In genomic region chr14:61331992-61332657, GRCh38 we compare ENCODE assay signal across 17 cellular contexts. TPM values are rescaled to one million over a fixed set of nuclear protein-coding genes. Genes with fewer than 3 reads are reported as not detected.
A peak's percentile ranks its signal among the peaks of the same experiment; 100 is the strongest.
DNase-seq lines count a peak whose midpoint lies in the region; ATAC-seq and TF ChIP-seq lines count a peak whose summit lies in the region.
"Had no signal": no experiment of that assay in that cellular context is flagged by ENCODE, and none has a peak within 500 bp of the region (broad histone marks: within the 10 kb centered on the region; RNA-seq: fewer than 3 reads in every experiment).

No MANE protein-coding gene starts in this region.

- peak overlapping the region; percentile 99 for H3K27ac Mint-ChIP-seq in activated CD8-positive, alpha-beta memory T cell treated with anti-CD3 and anti-CD28 coated beads, Interleukin-2, amount 10 ng/mL, durations not matched to agents 7 days and 5 days
- H3K27ac Mint-ChIP-seq in activated naive CD8-positive, alpha-beta T cell treated with anti-CD3 and anti-CD28 coated beads, Interleukin-2, amount 50 U/mL, for 24 hours: peak overlapping the region; percentile 100
- H3K27ac Mint-ChIP-seq: HFFc6 had no signal

- CTCF ChIA-PET in activated CD8-positive, alpha-beta memory T cell treated with anti-CD3 and anti-CD28 coated beads, Interleukin-2, amount 10 ng/mL, durations not matched to agents 7 days and 5 days (lab: Charles Lee): interaction anchor here (1.2 to 3.1 kb wide), 8 partner anchors 10 to 123 kb away, joined by 3 to 24 read pairs (median 5); partner anchors contain the start of gene PRKCH

- H3K9me3 ChIP-seq in heart right ventricle: no peaks in the 10 kb centered on the region
- H3K9me3 ChIP-seq: left lung, testis had no signal

- H3K4me3 ChIP-seq in skin epidermis (no peak overlapping the region), heart right ventricle (no peak overlapping the region)
- H3K4me3 ChIP-seq: left lung, testis had no signal

- H3K27me3 ChIP-seq in heart right ventricle: no peaks in the 10 kb centered on the region
- H3K27me3 ChIP-seq: left lung, testis had no signal

- in situ Hi-C loops in GM13976 (cut with MboI; ENCODE audit: low sequenced_read_pairs, unreplicated experiment): no loop called here

- H3K36me3 ChIP-seq in heart right ventricle: no peaks in the 10 kb centered on the region
- H3K36me3 ChIP-seq: left lung had no signal

- no peaks in the 10 kb centered on the region for H3K9me3 Mint-ChIP-seq in activated CD8-positive, alpha-beta memory T cell treated with anti-CD3 and anti-CD28 coated beads, Interleukin-2, amount 10 ng/mL, durations not matched to agents 7 days and 5 days (ENCODE audit: low read depth)
- no peaks in the 10 kb centered on the region for H3K9me3 Mint-ChIP-seq in activated naive CD8-positive, alpha-beta T cell treated with anti-CD3 and anti-CD28 coated beads, Interleukin-2, amount 50 U/mL, for 24 hours
- H3K9me3 Mint-ChIP-seq: HFFc6, naive B cell had no signal

- intact Hi-C loops in heart right ventricle (cut with DNase I): no loop called here

- 93 to 96% methylated on average over 4 of the region's 4 CpGs for WGBS in heart right ventricle, 2 donors

- H3K27ac ChIP-seq in skin epidermis (peak overlapping the region in 11 of 21 experiments; percentile 16 to 93 (median 51)), heart right ventricle (peak overlapping the region in 2 of 10 donors; percentile 27 to 91)
- H3K27ac ChIP-seq: testis had no signal

- peaks cover 73% of the 10 kb centered on the region for H3K4me1 Mint-ChIP-seq in activated CD8-positive, alpha-beta memory T cell treated with anti-CD3 and anti-CD28 coated beads, Interleukin-2, amount 10 ng/mL, durations not matched to agents 7 days and 5 days
- peaks cover 90% of the 10 kb centered on the region for H3K4me1 Mint-ChIP-seq in activated naive CD8-positive, alpha-beta T cell treated with anti-CD3 and anti-CD28 coated beads, Interleukin-2, amount 50 U/mL, for 24 hours

- H3K36me3 Mint-ChIP-seq in activated CD8-positive, alpha-beta memory T cell treated with anti-CD3 and anti-CD28 coated beads, Interleukin-2, amount 10 ng/mL, durations not matched to agents 7 days and 5 days: peaks cover 56% of the 10 kb centered on the region
- peaks cover 43% of the 10 kb centered on the region for H3K36me3 Mint-ChIP-seq in activated naive CD8-positive, alpha-beta T cell treated with anti-CD3 and anti-CD28 coated beads, Interleukin-2, amount 50 U/mL, for 24 hours (ENCODE audit: low read depth)
- H3K36me3 Mint-ChIP-seq: naive B cell had no signal

- H3K4me3 Mint-ChIP-seq in activated CD8-positive, alpha-beta memory T cell treated with anti-CD3 and anti-CD28 coated beads, Interleukin-2, amount 10 ng/mL, durations not matched to agents 7 days and 5 days: peak overlapping the region; percentile 81
- H3K4me3 Mint-ChIP-seq in activated naive CD8-positive, alpha-beta T cell treated with anti-CD3 and anti-CD28 coated beads, Interleukin-2, amount 50 U/mL, for 24 hours: peak overlapping the region; percentile 81
- H3K4me3 Mint-ChIP-seq: HFFc6, naive B cell had no signal

- peaks cover 0 to 96% (median 44%) of the 10 kb centered on the region in 9 donors for H3K4me1 ChIP-seq in heart right ventricle

- DNase-seq in activated CD8-positive, alpha-beta memory T cell treated with anti-CD3 and anti-CD28 coated beads, Interleukin-2, amount 10 ng/mL, durations not matched to agents 7 days and 5 days: no peak
- DNase-seq in activated CD8-positive, alpha-beta memory T cell treated with anti-CD3 and anti-CD28 coated beads, Interleukin-2, amount 50 U/mL, for 4 hours: no peak
- DNase-seq in M059J (ENCODE audit: low read depth) (peak; percentile 47), heart right ventricle (no peak), NCI-H82 (lab: John Stamatoyannopoulos, UW) (no peak), GM13976 (ENCODE audit: low spot score) (no peak)
- no peak for DNase-seq in activated naive CD8-positive, alpha-beta T cell treated with anti-CD3 and anti-CD28 coated beads, Interleukin-2, amount 50 U/mL, for 24 hours
- DNase-seq: ACHN, HFFc6, left lung, naive B cell, NCI-H1105 treated with DMSO at 0.1 percent for 48 hours, NCI-H2227 treated with DMSO at 0.1 percent for 48 hours, testis had no signal

- H3K27me3 Mint-ChIP-seq in activated CD8-positive, alpha-beta memory T cell treated with anti-CD3 and anti-CD28 coated beads, Interleukin-2, amount 10 ng/mL, durations not matched to agents 7 days and 5 days: no peaks in the 10 kb centered on the region
- H3K27me3 Mint-ChIP-seq in activated naive CD8-positive, alpha-beta T cell treated with anti-CD3 and anti-CD28 coated beads, Interleukin-2, amount 50 U/mL, for 24 hours: no peaks in the 10 kb centered on the region
- H3K27me3 Mint-ChIP-seq: naive B cell had no signal

- TF ChIP-seq CTCF in heart right ventricle (IDR thresholded peaks at IDR 0.05) (no peak), GM13976 (IDR thresholded peaks at IDR 0.05; ENCODE audit: borderline replicate concordance, control extremely low read depth, extremely low read depth, insufficient read depth, missing control alignments) (no peak)

- no peak for ATAC-seq in activated CD8-positive, alpha-beta memory T cell treated with anti-CD3 and anti-CD28 coated beads, Interleukin-2, amount 10 ng/mL, durations not matched to agents 7 days and 5 days
- no peak for ATAC-seq in activated naive CD8-positive, alpha-beta T cell treated with anti-CD3 and anti-CD28 coated beads, Interleukin-2, amount 50 U/mL, for 24 hours
- ATAC-seq in heart right ventricle: no peak
- ATAC-seq: left lung, SK-N-SH treated with all-trans-retinoic acid at 6 μM for 48 hours had no signal

RNA-seq across cellular contexts. Expression of gene PRKCH, which starts 10.7 kb away (rescaled TPM):
- total RNA-seq in activated CD8-positive, alpha-beta memory T cell treated with anti-CD3 and anti-CD28 coated beads, Interleukin-2, amount 10 ng/mL, durations not matched to agents 7 days and 5 days: 100 to 1,000 TPM; 304 to 312 TPM
- 3.6 and 3.8 TPM in 2 replicates for total RNA-seq in M059J (2014; rRNA removed; shearing (Covaris generic))
- 10 to 100 TPM; 12.4 to 25.1 (median 18.3) TPM for total RNA-seq in heart right ventricle
- polyA plus RNA-seq in heart right ventricle: 10 to 100 TPM in 1 of 2 donors, 1 to 10 TPM in 1; 8.3 to 18.1 TPM

RNA-seq across cellular contexts. Expression of gene TMEM30B, which starts 51.0 kb away (rescaled TPM):
- 1 to 10 TPM in 1 of 2 experiments, under 1 TPM in 1; 0.70 to 1.3 TPM for total RNA-seq in activated CD8-positive, alpha-beta memory T cell treated with anti-CD3 and anti-CD28 coated beads, Interleukin-2, amount 10 ng/mL, durations not matched to agents 7 days and 5 days
- total RNA-seq in M059J (2014; rRNA removed; shearing (Covaris generic)): not detected in 2 replicates
- total RNA-seq in heart right ventricle: 1 to 10 TPM in 3 of 10 donors, under 1 TPM in 7; 0.32 to 1.9 (median 0.71) TPM
- polyA plus RNA-seq in heart right ventricle: under 1 TPM; 0.15 to 0.35 TPM
- total RNA-seq: HFFc6, OCI-LY7 had no signal

Comparison
In these comparisons a context has a peak if more than half of its experiments do, and no peak if none do; other contexts are left out.
1. RNA of gene PRKCH, which starts 10.7 kb away (total RNA-seq): 304 to 312 TPM in activated CD8-positive, alpha-beta memory T cell treated with anti-CD3 and anti-CD28 coated beads, Interleukin-2, amount 10 ng/mL, durations not matched to agents 7 days and 5 days; 12.4 to 25.1 TPM in heart right ventricle and 3.6 to 3.8 TPM in M059J; every median in the first group is over 10 times any median in the second.